Comparison of ENCODE assay signal across 8 cellular contexts in genomic region chr20:651713-652610, GRCh38. TPM values are rescaled to one million over a fixed set of nuclear protein-coding genes. Genes with fewer than 3 reads are reported as not detected.
DNase-seq lines count a peak whose midpoint lies in the region; ATAC-seq lines count a peak whose summit lies in the region.

No MANE protein-coding gene starts in this region.

- intact Hi-C loops in activated CD4-positive, alpha-beta T cell treated with anti-CD3 and anti-CD28 coated beads for 36 hours (cut with DNase I, micrococcal nuclease): loop anchor here in 1 of 2 experiments (5.0 kb wide), 1 partner anchor 80 kb away; no protein-coding TSS in a partner anchor

- POLR2A ChIA-PET in activated CD4-positive, alpha-beta T cell treated with anti-CD3 and anti-CD28 coated beads for 36 hours (lab: Charles Lee): no interaction called here

- peak; percentile 25 for ATAC-seq in activated CD4-positive, alpha-beta T cell treated with anti-CD3 and anti-CD28 coated beads for 36 hours
- peak; percentile 31 for ATAC-seq in activated T-helper 17 cell treated with anti-CD3 and anti-CD28 coated beads, Interleukin-2, amount 50 U/mL, for 72 hours (replicated peaks)
- ATAC-seq in stimulated activated naive B cell treated with anti-CD40 and anti-IgM and Interleukin-4, amounts not matched to agents 10 μg/mL and 1 μg/mL and 100 μg/mL, for 72 hours (replicated peaks): peak in 1 of 2 donors; percentile 30

- H3K4me1 ChIP-seq in iPS-15b (ENCODE audit: control insufficient read depth, insufficient read depth, low read length): peaks cover 8% of the 10 kb centered on the region

- peak overlapping the region; percentile 76 for H3K4me3 Mint-ChIP-seq in activated CD4-positive, alpha-beta T cell treated with anti-CD3 and anti-CD28 coated beads for 36 hours
- H3K4me3 Mint-ChIP-seq in activated T-helper 17 cell treated with anti-CD3 and anti-CD28 coated beads, Interleukin-2, amount 50 U/mL, for 72 hours: peak overlapping the region; percentile 90
- peak overlapping the region; percentile 85 to 86 for H3K4me3 Mint-ChIP-seq in stimulated activated naive B cell treated with anti-CD40 and anti-IgM and Interleukin-4, amounts not matched to agents 10 μg/mL and 1 μg/mL and 100 μg/mL, for 72 hours

- peak; percentile 29 for DNase-seq in activated CD4-positive, alpha-beta T cell treated with anti-CD3 and anti-CD28 coated beads for 36 hours
- DNase-seq in activated CD4-positive, alpha-beta T cell treated with anti-CD3 and anti-CD28 coated beads, Interleukin-2, amount 50 U/mL, for 4 hours: no peak
- no peak for DNase-seq in stimulated activated naive B cell treated with anti-CD40 and anti-IgM and Interleukin-4, amounts not matched to agents 10 μg/mL and 1 μg/mL and 100 μg/mL, for 72 hours
- no peak for DNase-seq in AML-193 (lab: John Stamatoyannopoulos, UW)
- no peak for DNase-seq in caudate nucleus (lab: John Stamatoyannopoulos, UW)
- DNase-seq in T-helper 9 cell: no peak

- H3K4me1 Mint-ChIP-seq in activated CD4-positive, alpha-beta T cell treated with anti-CD3 and anti-CD28 coated beads for 36 hours: peaks cover 24% of the 10 kb centered on the region
- peaks cover 22% of the 10 kb centered on the region for H3K4me1 Mint-ChIP-seq in activated T-helper 17 cell treated with anti-CD3 and anti-CD28 coated beads, Interleukin-2, amount 50 U/mL, for 72 hours
- H3K4me1 Mint-ChIP-seq in stimulated activated naive B cell treated with anti-CD40 and anti-IgM and Interleukin-4, amounts not matched to agents 10 μg/mL and 1 μg/mL and 100 μg/mL, for 72 hours: peaks cover 30 to 49% of the 10 kb centered on the region in 2 donors

- no peaks in the 10 kb centered on the region for H3K9me3 ChIP-seq in iPS-15b (ENCODE audit: control insufficient read depth, insufficient read depth, low read length)

- no peak overlapping the region for H3K27ac ChIP-seq in caudate nucleus (ENCODE audit: low read depth, low read length)

- peaks cover 27% of the 10 kb centered on the region for H3K36me3 Mint-ChIP-seq in activated CD4-positive, alpha-beta T cell treated with anti-CD3 and anti-CD28 coated beads for 36 hours (ENCODE audit: low read depth)
- peaks cover 40% of the 10 kb centered on the region for H3K36me3 Mint-ChIP-seq in activated T-helper 17 cell treated with anti-CD3 and anti-CD28 coated beads, Interleukin-2, amount 50 U/mL, for 72 hours (ENCODE audit: low read depth)
- peaks cover 46 to 48% of the 10 kb centered on the region in 2 donors for H3K36me3 Mint-ChIP-seq in stimulated activated naive B cell treated with anti-CD40 and anti-IgM and Interleukin-4, amounts not matched to agents 10 μg/mL and 1 μg/mL and 100 μg/mL, for 72 hours

- peaks cover 5% of the 10 kb centered on the region for H3K27me3 Mint-ChIP-seq in activated CD4-positive, alpha-beta T cell treated with anti-CD3 and anti-CD28 coated beads for 36 hours
- H3K27me3 Mint-ChIP-seq in activated T-helper 17 cell treated with anti-CD3 and anti-CD28 coated beads, Interleukin-2, amount 50 U/mL, for 72 hours: no peaks in the 10 kb centered on the region
- peaks cover 20 to 33% of the 10 kb centered on the region in 2 donors for H3K27me3 Mint-ChIP-seq in stimulated activated naive B cell treated with anti-CD40 and anti-IgM and Interleukin-4, amounts not matched to agents 10 μg/mL and 1 μg/mL and 100 μg/mL, for 72 hours

- H3K4me3 ChIP-seq in iPS-15b (ENCODE audit: low read depth, low read length): peak overlapping the region; percentile 79

- H3K27me3 ChIP-seq in iPS-15b (ENCODE audit: control insufficient read depth, insufficient read depth, low read length): peaks cover 10% of the 10 kb centered on the region

- H3K9ac ChIP-seq in iPS-15b (ENCODE audit: low read depth, low read length): no peak overlapping the region

- no peaks in the 10 kb centered on the region for H3K9me3 Mint-ChIP-seq in activated CD4-positive, alpha-beta T cell treated with anti-CD3 and anti-CD28 coated beads for 36 hours (ENCODE audit: low read depth)
- no peaks in the 10 kb centered on the region for H3K9me3 Mint-ChIP-seq in activated T-helper 17 cell treated with anti-CD3 and anti-CD28 coated beads, Interleukin-2, amount 50 U/mL, for 72 hours
- H3K9me3 Mint-ChIP-seq in stimulated activated naive B cell treated with anti-CD40 and anti-IgM and Interleukin-4, amounts not matched to agents 10 μg/mL and 1 μg/mL and 100 μg/mL, for 72 hours: no peaks in the 10 kb centered on the region

- peaks cover 21% of the 10 kb centered on the region for H3K36me3 ChIP-seq in iPS-15b (ENCODE audit: control insufficient read depth, insufficient read depth, low read length)

- H3K27ac Mint-ChIP-seq in activated CD4-positive, alpha-beta T cell treated with anti-CD3 and anti-CD28 coated beads for 36 hours: peak overlapping the region; percentile 80
- H3K27ac Mint-ChIP-seq in activated T-helper 17 cell treated with anti-CD3 and anti-CD28 coated beads, Interleukin-2, amount 50 U/mL, for 72 hours: peak overlapping the region; percentile 73
- peak overlapping the region; percentile 73 for H3K27ac Mint-ChIP-seq in stimulated activated naive B cell treated with anti-CD40 and anti-IgM and Interleukin-4, amounts not matched to agents 10 μg/mL and 1 μg/mL and 100 μg/mL, for 72 hours

- CTCF ChIA-PET in activated CD4-positive, alpha-beta T cell treated with anti-CD3 and anti-CD28 coated beads for 36 hours (lab: Charles Lee): interaction anchor here (0.7 to 0.8 kb wide), 2 partner anchors 14 to 84 kb away, joined by 3 read pairs; no protein-coding TSS in a partner anchor

RNA-seq across cellular contexts. Expression of gene SRXN1, which starts 1.0 kb away (rescaled TPM):
- 10 to 100 TPM; 12.6 to 13.5 TPM for total RNA-seq in activated CD4-positive, alpha-beta T cell treated with anti-CD3 and anti-CD28 coated beads for 36 hours
- 10 to 100 TPM; 14.6 to 24.6 TPM for total RNA-seq in activated T-helper 17 cell treated with anti-CD3 and anti-CD28 coated beads, Interleukin-2, amount 50 U/mL, for 72 hours

RNA-seq across cellular contexts. Expression of gene SCRT2, which starts 23.6 kb away (rescaled TPM):
- total RNA-seq in activated CD4-positive, alpha-beta T cell treated with anti-CD3 and anti-CD28 coated beads for 36 hours: not detected
- total RNA-seq in activated T-helper 17 cell treated with anti-CD3 and anti-CD28 coated beads, Interleukin-2, amount 50 U/mL, for 72 hours: not detected

RNA-seq across cellular contexts. Expression of gene TCF15, which starts 41.9 kb away (rescaled TPM):
- not detected for total RNA-seq in activated CD4-positive, alpha-beta T cell treated with anti-CD3 and anti-CD28 coated beads for 36 hours
- not detected for total RNA-seq in activated T-helper 17 cell treated with anti-CD3 and anti-CD28 coated beads, Interleukin-2, amount 50 U/mL, for 72 hours
